Comparison of ENCODE assay signal across 12 cellular contexts in genomic region chr17:82055965-82056728, GRCh38.
"Had no signal": no experiment of that assay in that cellular context is flagged by ENCODE, and none has a peak within 500 bp of the region (broad histone marks: within the 10 kb centered on the region; RNA-seq: fewer than 3 reads in every experiment).

No MANE protein-coding gene starts in this region.

- H3K4me3 ChIP-seq: lower lobe of right lung, suprapubic skin had no signal

- DNase-seq: activated CD4-positive, CD25-positive, alpha-beta regulatory T cell; activated effector memory CD4-positive, alpha-beta T cell treated with anti-CD3 and anti-CD28 coated beads, Interleukin-2, amount 50 U/mL, for 16 hours; activated T-cell treated with anti-CD3 and anti-CD28 coated beads, Interleukin-2, amount 50 U/mL, for 4 hours; brain microvascular endothelial cell; endodermal cell; erythroblast; kidney glomerular epithelial cell; lower lobe of right lung; naive B cell; small intestine; stimulated activated naive CD8-positive, alpha-beta T cell treated with anti-CD3 and anti-CD28 coated beads, Interleukin-15, Interleukin-2, amounts not matched to agents 100 U/mL and 50 U/mL, for 24 hours had no signal

- H3K9me3 ChIP-seq: lower lobe of right lung, suprapubic skin had no signal

- H3K27ac ChIP-seq: brain microvascular endothelial cell, lower lobe of right lung, suprapubic skin had no signal

- FAIRE-seq: small intestine had no signal
